ENCODE assay signal across 1 cellular context in the genomic region with DNA sequence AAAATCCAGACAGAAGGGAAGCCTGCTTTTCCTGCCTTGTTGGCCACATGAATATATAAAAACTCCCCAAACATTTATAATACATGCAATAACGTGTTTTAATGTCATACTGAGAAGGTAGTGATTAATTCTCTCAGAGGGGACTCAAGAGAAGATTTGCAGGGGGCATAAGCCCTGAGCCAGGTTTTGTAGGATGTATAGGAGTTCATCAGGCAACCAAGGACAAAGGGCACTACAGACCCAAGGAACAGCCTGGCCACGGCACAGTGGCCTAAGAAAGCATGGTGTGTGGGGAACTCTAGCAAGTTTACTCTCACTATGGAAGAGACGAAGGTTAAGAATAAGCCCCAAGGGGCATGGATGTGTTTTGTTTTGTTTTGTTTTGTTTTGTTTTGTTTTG.
TF ChIP-seq lines count a peak whose summit lies in the region.

No MANE protein-coding gene starts in this region.

TF ChIP-seq in SK-N-SH, 30 proteins besides CTCF, POLR2A, EP300 and RAD21 (continued from another document):
- TF ChIP-seq, protein P1, sequence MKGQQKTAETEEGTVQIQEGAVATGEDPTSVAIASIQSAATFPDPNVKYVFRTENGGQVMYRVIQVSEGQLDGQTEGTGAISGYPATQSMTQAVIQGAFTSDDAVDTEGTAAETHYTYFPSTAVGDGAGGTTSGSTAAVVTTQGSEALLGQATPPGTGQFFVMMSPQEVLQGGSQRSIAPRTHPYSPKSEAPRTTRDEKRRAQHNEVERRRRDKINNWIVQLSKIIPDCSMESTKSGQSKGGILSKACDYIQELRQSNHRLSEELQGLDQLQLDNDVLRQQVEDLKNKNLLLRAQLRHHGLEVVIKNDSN (IDR thresholded peaks at IDR 0.05; ENCODE audit: borderline replicate concordance, low read depth), result no peak
- TF ChIP-seq, protein P2, sequence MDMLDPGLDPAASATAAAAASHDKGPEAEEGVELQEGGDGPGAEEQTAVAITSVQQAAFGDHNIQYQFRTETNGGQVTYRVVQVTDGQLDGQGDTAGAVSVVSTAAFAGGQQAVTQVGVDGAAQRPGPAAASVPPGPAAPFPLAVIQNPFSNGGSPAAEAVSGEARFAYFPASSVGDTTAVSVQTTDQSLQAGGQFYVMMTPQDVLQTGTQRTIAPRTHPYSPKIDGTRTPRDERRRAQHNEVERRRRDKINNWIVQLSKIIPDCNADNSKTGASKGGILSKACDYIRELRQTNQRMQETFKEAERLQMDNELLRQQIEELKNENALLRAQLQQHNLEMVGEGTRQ (IDR thresholded peaks at IDR 0.05; ENCODE audit: borderline replicate concordance, low read depth, low read length), result no peak
